21 cellular contexts compared by ENCODE assay signal in genomic region chr15:48409623-48410022, GRCh38.
"Had no signal": no experiment of that assay in that cellular context is flagged by ENCODE, and none has a peak within 500 bp of the region (broad histone marks: within the 10 kb centered on the region; RNA-seq: fewer than 3 reads in every experiment).

No MANE protein-coding gene starts in this region.

- ATAC-seq: left ventricle myocardium superior; natural killer cell treated with Interleukin-12 subunit alpha and Interleukin-12 subunit beta and Interleukin-15 and Interleukin-18, amount 100 ng/mL, for 72 hours; pancreas; right cardiac atrium; stimulated activated naive B cell treated with anti-CD40 and anti-IgM and Interleukin-4, amounts not matched to agents 10 μg/mL and 1 μg/mL and 100 μg/mL, for 72 hours; upper lobe of right lung; WTC11 had no signal

- H3K36me3 Mint-ChIP-seq: activated naive CD4-positive, alpha-beta T cell treated with anti-CD3 and anti-CD28 coated beads, Interleukin-2, amount 50 U/mL, for 24 hours; natural killer cell treated with Interleukin-12 subunit alpha and Interleukin-12 subunit beta and Interleukin-15 and Interleukin-18, amount 100 ng/mL, for 72 hours; stimulated activated naive B cell treated with anti-CD40 and anti-IgM and Interleukin-4, amounts not matched to agents 10 μg/mL and 1 μg/mL and 100 μg/mL, for 72 hours; WTC11 had no signal

- H3K27ac ChIP-seq: pancreas, upper lobe of right lung had no signal

- H3K9me3 ChIP-seq: pancreas, upper lobe of right lung had no signal

- H3K36me3 ChIP-seq: pancreas, upper lobe of right lung had no signal

- H3K4me1 ChIP-seq: pancreas had no signal

- H3K27ac Mint-ChIP-seq: activated naive CD4-positive, alpha-beta T cell treated with anti-CD3 and anti-CD28 coated beads, Interleukin-2, amount 50 U/mL, for 24 hours; natural killer cell treated with Interleukin-12 subunit alpha and Interleukin-12 subunit beta and Interleukin-15 and Interleukin-18, amount 100 ng/mL, for 72 hours; stimulated activated naive B cell treated with anti-CD40 and anti-IgM and Interleukin-4, amounts not matched to agents 10 μg/mL and 1 μg/mL and 100 μg/mL, for 72 hours; T-helper 1 cell treated with Interleukin-12 subunit alpha and Interleukin-12 subunit beta and Interleukin-4 antibody, amounts not matched to agents 30 μg/mL and 1 μg/mL, for 36 hours; WTC11 had no signal

- H3K4me3 ChIP-seq: pancreas, skin epidermis, upper lobe of right lung had no signal

- H3K4me3 Mint-ChIP-seq: activated naive CD4-positive, alpha-beta T cell treated with anti-CD3 and anti-CD28 coated beads, Interleukin-2, amount 50 U/mL, for 24 hours; brain; natural killer cell treated with Interleukin-12 subunit alpha and Interleukin-12 subunit beta and Interleukin-15 and Interleukin-18, amount 100 ng/mL, for 72 hours; stimulated activated naive B cell treated with anti-CD40 and anti-IgM and Interleukin-4, amounts not matched to agents 10 μg/mL and 1 μg/mL and 100 μg/mL, for 72 hours; T-helper 1 cell treated with Interleukin-12 subunit alpha and Interleukin-12 subunit beta and Interleukin-4 antibody, amounts not matched to agents 30 μg/mL and 1 μg/mL, for 36 hours; WTC11 had no signal

- H3K9me3 Mint-ChIP-seq: activated naive CD4-positive, alpha-beta T cell treated with anti-CD3 and anti-CD28 coated beads, Interleukin-2, amount 50 U/mL, for 24 hours; brain; natural killer cell treated with Interleukin-12 subunit alpha and Interleukin-12 subunit beta and Interleukin-15 and Interleukin-18, amount 100 ng/mL, for 72 hours; stimulated activated naive B cell treated with anti-CD40 and anti-IgM and Interleukin-4, amounts not matched to agents 10 μg/mL and 1 μg/mL and 100 μg/mL, for 72 hours; T-helper 1 cell treated with Interleukin-12 subunit alpha and Interleukin-12 subunit beta and Interleukin-4 antibody, amounts not matched to agents 30 μg/mL and 1 μg/mL, for 36 hours; WTC11 had no signal

- H3K27me3 ChIP-seq: pancreas, upper lobe of right lung had no signal

- FAIRE-seq: colon, frontal cortex, pancreas had no signal

- H3K4me1 Mint-ChIP-seq: activated naive CD4-positive, alpha-beta T cell treated with anti-CD3 and anti-CD28 coated beads, Interleukin-2, amount 50 U/mL, for 24 hours; stimulated activated naive B cell treated with anti-CD40 and anti-IgM and Interleukin-4, amounts not matched to agents 10 μg/mL and 1 μg/mL and 100 μg/mL, for 72 hours; WTC11 had no signal

- DNase-seq: activated gamma-delta T cell treated with Interleukin-2 at 50 U/mL for 16 hours; activated T-cell treated with anti-CD3 and anti-CD28 coated beads, Interleukin-2, amount 50 U/mL, for 1 hour; aorta; central memory CD4-positive, alpha-beta T cell; effector memory CD4-positive, alpha-beta T cell; head of caudate nucleus; hypothalamus; left ventricle myocardium superior; pancreas; right cardiac atrium; stimulated activated naive B cell treated with anti-CD40 and anti-IgM and Interleukin-4, amounts not matched to agents 10 μg/mL and 1 μg/mL and 100 μg/mL, for 72 hours; T1000; upper lobe of right lung had no signal

- H3K27me3 Mint-ChIP-seq: brain; natural killer cell treated with Interleukin-12 subunit alpha and Interleukin-12 subunit beta and Interleukin-15 and Interleukin-18, amount 100 ng/mL, for 72 hours; stimulated activated naive B cell treated with anti-CD40 and anti-IgM and Interleukin-4, amounts not matched to agents 10 μg/mL and 1 μg/mL and 100 μg/mL, for 72 hours had no signal
